ENCODE assay signal across 5 cellular contexts in genomic region chr9:98369896-98370295, GRCh38.
"Had no signal": no experiment of that assay in that cellular context is flagged by ENCODE, and none has a peak within 500 bp of the region (broad histone marks: within the 10 kb centered on the region; RNA-seq: fewer than 3 reads in every experiment).

No MANE protein-coding gene starts in this region.

- DNase-seq: H9, HCEC 1CT, IMR-90 had no signal

- H3K27ac Mint-ChIP-seq: GM23338 had no signal

- ATAC-seq: GM23338, K562 had no signal

- H3K4me3 Mint-ChIP-seq: GM23338, H9 had no signal
